ENCODE assay signal across 1 cellular context in the genomic region with DNA sequence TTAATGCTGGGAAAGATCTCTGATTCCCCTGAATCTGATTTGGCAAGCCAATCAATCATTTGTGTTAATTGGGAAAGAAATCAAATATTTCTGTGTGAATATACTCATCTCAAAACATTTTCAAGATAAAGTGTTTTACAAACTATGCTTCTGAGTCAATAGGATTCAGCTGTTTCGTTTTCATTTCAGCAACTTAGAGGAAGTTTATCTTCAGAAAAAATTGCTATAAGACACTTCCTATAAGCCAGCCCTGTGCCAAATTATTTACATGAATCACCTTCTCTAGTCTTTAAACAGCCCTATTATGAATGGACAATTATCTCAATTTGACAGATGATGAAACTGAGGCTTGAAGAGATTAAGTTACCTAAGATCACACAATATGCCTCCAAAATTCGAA.
TF ChIP-seq lines count a peak whose summit lies in the region.

No MANE protein-coding gene starts in this region.

TF ChIP-seq in K562, 482 proteins besides CTCF, POLR2A, EP300 and RAD21:
- TF ChIP-seq ZNF445 (CRISPR knock-in tag; IDR thresholded peaks at IDR 0.05; ENCODE audit: low read depth) (no peak), SAFB2 (IDR thresholded peaks at IDR 0.05; ENCODE audit: borderline replicate concordance, low read depth, low read length, severe bottlenecking) (no peak), LCOR (CRISPR knock-in tag; IDR thresholded peaks at IDR 0.05) (no peak), ZNF124 (CRISPR knock-in tag; IDR thresholded peaks at IDR 0.05) (no peak)
